In genomic region chr12:45502481-45502880, GRCh38 we compare ENCODE assay signal across 25 cellular contexts.
"Had no signal": no experiment of that assay in that cellular context is flagged by ENCODE, and none has a peak within 500 bp of the region (broad histone marks: within the 10 kb centered on the region; RNA-seq: fewer than 3 reads in every experiment).

No MANE protein-coding gene starts in this region.

- H3K4me3 ChIP-seq: colonic mucosa, esophagus muscularis mucosa, gastrocnemius medialis, heart right ventricle, left lung, lower lobe of right lung, mucosa of descending colon had no signal

- FAIRE-seq: endometrium, kidney had no signal

- H3K9me3 ChIP-seq: colonic mucosa, esophagus muscularis mucosa, gastrocnemius medialis, lower lobe of right lung, mucosa of descending colon had no signal

- ATAC-seq: effector memory CD8-positive, alpha-beta T cell; gastrocnemius medialis; heart right ventricle; left colon; left lung; left ventricle myocardium superior; lower lobe of right lung; mucosa of descending colon had no signal

- H3K27ac ChIP-seq: colonic mucosa, esophagus muscularis mucosa, gastrocnemius medialis, heart right ventricle, left lung, lower lobe of right lung had no signal

- H3K27me3 ChIP-seq: colonic mucosa, esophagus muscularis mucosa, gastrocnemius medialis, heart right ventricle, left lung had no signal

- H3K4me1 ChIP-seq: colonic mucosa, esophagus muscularis mucosa, gastrocnemius medialis, heart right ventricle, left lung, lower lobe of right lung had no signal

- DNase-seq: colonic mucosa; cortex of kidney; effector CD8-positive, alpha-beta T cell; effector memory CD8-positive, alpha-beta T cell; endodermal cell; foreskin fibroblast; foreskin melanocyte; gastrocnemius medialis; glutamatergic neuron; head of caudate nucleus; heart right ventricle; hypothalamus; immature natural killer cell; islet precursor cell; kidney; kidney glomerular epithelial cell; left colon; left lung; left ventricle myocardium superior; lower lobe of right lung; mesenchymal stem cell; mucosa of descending colon; naive B cell had no signal

- H3K36me3 ChIP-seq: colonic mucosa, esophagus muscularis mucosa, gastrocnemius medialis, heart right ventricle, left lung, lower lobe of right lung had no signal
